In the genomic region with DNA sequence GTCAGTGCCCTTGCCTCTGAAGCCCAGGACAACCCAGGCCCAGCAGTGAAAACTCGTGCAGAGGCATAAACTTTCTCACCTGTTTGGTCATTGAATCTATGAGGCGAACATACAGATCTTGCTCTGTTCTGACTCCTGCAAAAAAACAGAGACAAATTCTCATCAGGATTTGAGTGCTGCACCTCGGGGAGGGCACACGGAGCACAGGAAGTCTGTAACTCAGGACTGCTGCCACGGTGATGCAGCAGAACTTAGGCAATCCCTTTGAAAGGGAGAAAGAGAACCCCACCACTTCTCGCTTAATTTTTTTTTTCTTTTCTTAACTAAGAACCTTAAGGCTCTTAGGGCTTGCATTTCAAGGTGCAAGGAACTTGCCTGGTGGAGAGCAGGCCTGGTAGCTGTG, we compare ENCODE assay signal across 10 cellular contexts. TPM values are rescaled to one million over a fixed set of nuclear protein-coding genes. Genes with fewer than 3 reads are reported as not detected.
A peak's percentile ranks its signal among the peaks of the same experiment; 100 is the strongest.
DNase-seq lines count a peak whose midpoint lies in the region; ATAC-seq and TF ChIP-seq lines count a peak whose summit lies in the region.
"Had no signal": no experiment of that assay in that cellular context is flagged by ENCODE, and none has a peak within 500 bp of the region (broad histone marks: within the 10 kb centered on the region; RNA-seq: fewer than 3 reads in every experiment).

No MANE protein-coding gene starts in this region.

- peaks cover 71% of the 10 kb centered on the region for H3K27me3 Mint-ChIP-seq in CD4-positive, CD25-positive, alpha-beta regulatory T cell
- peaks cover 84% of the 10 kb centered on the region for H3K27me3 Mint-ChIP-seq in neural crest cell (ENCODE audit: low read depth)

- no peak overlapping the region for H3K27ac ChIP-seq in CD4-positive, CD25-positive, alpha-beta regulatory T cell (ENCODE audit: insufficient read depth, low read length, poor library complexity, severe bottlenecking)
- H3K27ac ChIP-seq in WERI-Rb-1, result no peak overlapping the region
- H3K27ac ChIP-seq: prostate gland had no signal

- no peak for ATAC-seq in CD4-positive, CD25-positive, alpha-beta regulatory T cell (ENCODE audit: low read depth in 2 of 2)
- no peak for ATAC-seq in HG03135 (IDR thresholded peaks at IDR 0.05; ENCODE audit: unreplicated experiment)

- peak overlapping the region; percentile 3 for H3K4me3 ChIP-seq in CD4-positive, CD25-positive, alpha-beta regulatory T cell (ENCODE audit: low read depth, low read length)
- H3K4me3 ChIP-seq in WERI-Rb-1 (ENCODE audit: low read depth, low read length), result no peak overlapping the region

- H3K4me1 ChIP-seq in CD4-positive, CD25-positive, alpha-beta regulatory T cell (ENCODE audit: control insufficient read depth, insufficient read depth, low read length, poor library complexity, severe bottlenecking), result peaks cover 41% of the 10 kb centered on the region
- H3K4me1 ChIP-seq: prostate gland had no signal

- H3K27ac Mint-ChIP-seq in CD4-positive, CD25-positive, alpha-beta regulatory T cell, result peak overlapping the region in 1 of 3 donors; percentile 3
- no peak overlapping the region for H3K27ac Mint-ChIP-seq in neural crest cell (ENCODE audit: unreplicated experiment)

- TF ChIP-seq CTCF in GM20000 (IDR thresholded peaks at IDR 0.05; ENCODE audit: extremely low read depth, missing control alignments) (no peak), neural crest cell (conservative IDR thresholded peaks at IDR 0.05) (no peak), WERI-Rb-1 (IDR thresholded peaks at IDR 0.05; ENCODE audit: low read depth, low read length) (no peak)

- H3K9me3 Mint-ChIP-seq in CD4-positive, CD25-positive, alpha-beta regulatory T cell, result peaks cover 0 to 7% (median 2%) of the 10 kb centered on the region in 7 donors
- no peaks in the 10 kb centered on the region for H3K9me3 Mint-ChIP-seq in neural crest cell

- peaks cover 0 to 14% of the 10 kb centered on the region in 2 experiments for H3K9me3 ChIP-seq in CD4-positive, CD25-positive, alpha-beta regulatory T cell (ENCODE audit: control insufficient read depth in 2 of 2, low read length in 2 of 2)
- no peaks in the 10 kb centered on the region for H3K9me3 ChIP-seq in WERI-Rb-1 (ENCODE audit: severe bottlenecking)
- H3K9me3 ChIP-seq: prostate gland had no signal

- peaks cover 10 to 53% (median 25%) of the 10 kb centered on the region in 4 donors for H3K4me1 Mint-ChIP-seq in CD4-positive, CD25-positive, alpha-beta regulatory T cell
- H3K4me1 Mint-ChIP-seq in neural crest cell, result peaks cover 37% of the 10 kb centered on the region

- H3K4me3 Mint-ChIP-seq in CD4-positive, CD25-positive, alpha-beta regulatory T cell, result peak overlapping the region; percentile 27 to 81 (median 72)
- peak overlapping the region; percentile 82 for H3K4me3 Mint-ChIP-seq in neural crest cell

- H3K36me3 Mint-ChIP-seq in CD4-positive, CD25-positive, alpha-beta regulatory T cell, result no peaks in the 10 kb centered on the region
- H3K36me3 Mint-ChIP-seq in neural crest cell (ENCODE audit: low read depth), result peaks cover 9% of the 10 kb centered on the region

- DNase-seq in CD4-positive, CD25-positive, alpha-beta regulatory T cell, result no peak
- DNase-seq in GM20000 (ENCODE audit: low spot score) (peak; percentile 39), cerebellar cortex (ENCODE audit: low spot score) (peak; percentile 22), neural crest cell (ENCODE audit: low read depth, low spot score) (no peak), anterior cingulate cortex (lab: John Stamatoyannopoulos, UW) (no peak), WERI-Rb-1 (no peak)
- DNase-seq in activated CD4-positive, CD25-positive, alpha-beta regulatory T cell treated with anti-CD3 and anti-CD28 coated beads, Interleukin-2, amount 50 U/mL, for 72 hours, result no peak
- DNase-seq: activated T-cell treated with anti-CD3 and anti-CD28 coated beads for 4 hours had no signal

- H3K27me3 ChIP-seq in CD4-positive, CD25-positive, alpha-beta regulatory T cell (ENCODE audit: control insufficient read depth, insufficient read depth, low read length), result peaks cover 40% of the 10 kb centered on the region
- H3K27me3 ChIP-seq in WERI-Rb-1 (ENCODE audit: insufficient read depth, low read depth, severe bottlenecking), result peaks cover 77% of the 10 kb centered on the region

- no peaks in the 10 kb centered on the region for H3K36me3 ChIP-seq in CD4-positive, CD25-positive, alpha-beta regulatory T cell (ENCODE audit: control insufficient read depth, insufficient read depth, low read length)
- H3K36me3 ChIP-seq in WERI-Rb-1, result no peaks in the 10 kb centered on the region
- H3K36me3 ChIP-seq: prostate gland had no signal

RNA-seq across cellular contexts. Expression of a gene that starts 2.0 kb away (rescaled TPM):
- not detected for total RNA-seq in CD4-positive, CD25-positive, alpha-beta regulatory T cell
- polyA plus RNA-seq in CD4-positive, CD25-positive, alpha-beta regulatory T cell, result not detected
- total RNA-seq in neural crest cell, result 11.2 and 11.6 TPM in 2 replicates

Comparison
In these comparisons a context has a peak if more than half of its experiments do, and no peak if none do; other contexts are left out.
1. DNase-seq: peak in GM20000 (single experiment) and cerebellar cortex (single experiment); none in CD4-positive, CD25-positive, alpha-beta regulatory T cell (0 of 3), neural crest cell (single experiment), activated CD4-positive, CD25-positive, alpha-beta regulatory T cell treated with anti-CD3 and anti-CD28 coated beads, Interleukin-2, amount 50 U/mL, for 72 hours (single experiment), anterior cingulate cortex (0 of 58) and WERI-Rb-1 (single experiment).
2. RNA of a gene that starts 2.0 kb away (total RNA-seq): 11.2 to 11.6 TPM in neural crest cell; not detected in CD4-positive, CD25-positive, alpha-beta regulatory T cell (single experiment); every median in the first group is over 10 times any median in the second.